Comparison of ENCODE assay signal across 14 cellular contexts in the genomic region with DNA sequence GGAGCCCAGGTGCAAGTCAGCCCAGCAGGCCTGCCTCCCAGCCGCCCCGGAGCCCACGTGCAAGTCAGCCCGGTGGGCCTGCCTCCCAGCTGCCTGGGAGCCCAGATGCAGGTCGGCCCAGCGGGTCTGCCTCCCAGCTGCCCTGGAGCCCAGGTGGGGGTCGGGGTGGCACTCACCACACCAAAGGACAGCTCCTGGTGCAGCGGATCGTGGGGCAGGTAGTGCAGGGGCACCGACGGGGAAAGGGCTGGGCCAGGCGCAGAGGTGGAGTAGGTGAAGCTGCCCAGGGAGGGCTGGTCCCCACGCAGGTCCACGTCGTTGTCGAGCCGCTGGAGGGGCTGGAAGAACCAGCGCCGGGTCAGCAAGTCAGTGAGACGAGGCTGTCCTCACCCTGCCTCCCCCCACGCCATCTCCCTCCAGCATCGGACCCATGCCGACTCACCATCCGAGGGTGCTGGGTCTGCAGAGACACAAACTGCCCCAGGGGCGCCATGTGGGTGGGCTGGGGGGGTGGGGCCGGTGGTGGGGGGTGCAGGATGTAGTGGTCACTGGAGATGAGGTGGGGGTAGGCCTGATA. TPM values are rescaled to one million over a fixed set of nuclear protein-coding genes. Genes with fewer than 3 reads are reported as not detected.
DNase-seq lines count a peak whose midpoint lies in the region; ATAC-seq and TF ChIP-seq lines count a peak whose summit lies in the region.
"Had no signal": no experiment of that assay in that cellular context is flagged by ENCODE, and none has a peak within 500 bp of the region (broad histone marks: within the 10 kb centered on the region; RNA-seq: fewer than 3 reads in every experiment).

No MANE protein-coding gene starts in this region.

- H3K27ac Mint-ChIP-seq in activated naive CD4-positive, alpha-beta T cell treated with anti-CD3 and anti-CD28 coated beads for 36 hours = peak overlapping the region; percentile 79
- H3K27ac Mint-ChIP-seq in activated CD8-positive, alpha-beta T cell treated with anti-CD3 and anti-CD28 coated beads for 36 hours = peak overlapping the region; percentile 85
- no peak overlapping the region for H3K27ac Mint-ChIP-seq in WTC11

- no peak for TF ChIP-seq CTCF in activated CD8-positive, alpha-beta T cell treated with anti-CD3 and anti-CD28 coated beads for 36 hours (IDR thresholded peaks at IDR 0.05)
- TF ChIP-seq CTCF in lower lobe of right lung (IDR thresholded peaks at IDR 0.05) = no peak
- TF ChIP-seq CTCF in WTC11 (IDR thresholded peaks at IDR 0.05) = no peak

- no peak for DNase-seq in activated naive CD4-positive, alpha-beta T cell treated with anti-CD3 and anti-CD28 coated beads for 36 hours
- DNase-seq in activated naive CD4-positive, alpha-beta T cell treated with Interleukin-2 at 50 U/mL for 16 hours = no peak
- no peak for DNase-seq in activated CD8-positive, alpha-beta T cell treated with anti-CD3 and anti-CD28 coated beads for 36 hours
- DNase-seq in lower lobe of right lung = peak; percentile 47
- DNase-seq in WTC11 (ENCODE audit: low spot score) = no peak
- DNase-seq: left ventricle myocardium inferior, NCI-H345, uterus had no signal

- H3K4me1 ChIP-seq in lower lobe of right lung = peaks cover 51% of the 10 kb centered on the region
- peaks cover 32% of the 10 kb centered on the region for H3K4me1 ChIP-seq in thymus (ENCODE audit: control insufficient read depth, insufficient read depth, low read length)

- intact Hi-C loops in activated naive CD4-positive, alpha-beta T cell treated with anti-CD3 and anti-CD28 coated beads for 36 hours (cut with micrococcal nuclease) = no loop called here
- intact Hi-C loops in activated CD8-positive, alpha-beta T cell treated with anti-CD3 and anti-CD28 coated beads for 36 hours (cut with micrococcal nuclease) = no loop called here
- intact Hi-C loops in lower lobe of right lung (cut with DNase I) = no loop called here

- no peak overlapping the region for H3K27ac ChIP-seq in lower lobe of right lung
- H3K27ac ChIP-seq in thymus (ENCODE audit: low read depth) = peak overlapping the region; percentile 79
- H3K27ac ChIP-seq: neural progenitor cell, uterus had no signal

- no peak for ATAC-seq in activated CD8-positive, alpha-beta T cell treated with anti-CD3 and anti-CD28 coated beads for 36 hours
- ATAC-seq in lower lobe of right lung (no peak), GM19463 (IDR thresholded peaks at IDR 0.05; ENCODE audit: unreplicated experiment) (no peak), GM21529 (IDR thresholded peaks at IDR 0.05; ENCODE audit: unreplicated experiment) (no peak), WTC11 (no peak)

- H3K9me3 Mint-ChIP-seq in activated naive CD4-positive, alpha-beta T cell treated with anti-CD3 and anti-CD28 coated beads for 36 hours = no peaks in the 10 kb centered on the region
- no peaks in the 10 kb centered on the region for H3K9me3 Mint-ChIP-seq in activated CD8-positive, alpha-beta T cell treated with anti-CD3 and anti-CD28 coated beads for 36 hours
- H3K9me3 Mint-ChIP-seq in WTC11 = no peaks in the 10 kb centered on the region
- H3K9me3 Mint-ChIP-seq: neural progenitor cell had no signal

- H3K36me3 ChIP-seq in lower lobe of right lung (peaks cover 48% of the 10 kb centered on the region), thymus (ENCODE audit: control insufficient read depth, insufficient read depth) (peaks cover 64% of the 10 kb centered on the region)
- H3K36me3 ChIP-seq: neural progenitor cell, uterus had no signal

- POLR2A ChIA-PET in activated CD8-positive, alpha-beta T cell treated with anti-CD3 and anti-CD28 coated beads for 36 hours (lab: Charles Lee) = interaction anchor here (0.6 to 6.4 kb wide), 5 partner anchors 12 to 169 kb away, joined by 3 to 51 read pairs (median 4); partner anchors contain the start of gene KIAA1191
- POLR2A ChIA-PET in WTC11 (lab: Charles Lee) = no interaction called here

- H3K36me3 Mint-ChIP-seq in activated naive CD4-positive, alpha-beta T cell treated with anti-CD3 and anti-CD28 coated beads for 36 hours (ENCODE audit: low read depth) = peaks cover 22% of the 10 kb centered on the region
- H3K36me3 Mint-ChIP-seq in activated CD8-positive, alpha-beta T cell treated with anti-CD3 and anti-CD28 coated beads for 36 hours (ENCODE audit: low read depth) = peaks cover 47% of the 10 kb centered on the region
- H3K36me3 Mint-ChIP-seq in WTC11 = peaks cover 40% of the 10 kb centered on the region

- H3K27me3 ChIP-seq in lower lobe of right lung (ENCODE audit: low read depth) (no peaks in the 10 kb centered on the region), thymus (ENCODE audit: control insufficient read depth, insufficient read depth) (no peaks in the 10 kb centered on the region)
- H3K27me3 ChIP-seq: heart left ventricle, neural progenitor cell, uterus had no signal

- H3K27me3 Mint-ChIP-seq in activated naive CD4-positive, alpha-beta T cell treated with anti-CD3 and anti-CD28 coated beads for 36 hours (ENCODE audit: low read depth) = no peaks in the 10 kb centered on the region
- no peaks in the 10 kb centered on the region for H3K27me3 Mint-ChIP-seq in activated CD8-positive, alpha-beta T cell treated with anti-CD3 and anti-CD28 coated beads for 36 hours
- H3K27me3 Mint-ChIP-seq in WTC11 (ENCODE audit: low read depth) = no peaks in the 10 kb centered on the region

- peaks cover 57% of the 10 kb centered on the region for H3K4me1 Mint-ChIP-seq in activated naive CD4-positive, alpha-beta T cell treated with anti-CD3 and anti-CD28 coated beads for 36 hours (ENCODE audit: low read depth)
- peaks cover 57% of the 10 kb centered on the region for H3K4me1 Mint-ChIP-seq in activated CD8-positive, alpha-beta T cell treated with anti-CD3 and anti-CD28 coated beads for 36 hours (ENCODE audit: low read depth)
- peaks cover 24% of the 10 kb centered on the region for H3K4me1 Mint-ChIP-seq in WTC11

- no peak overlapping the region for H3K4me3 ChIP-seq in lower lobe of right lung
- H3K4me3 ChIP-seq in thymus (ENCODE audit: low read length) = no peak overlapping the region
- H3K4me3 ChIP-seq: left ventricle myocardium inferior, neural progenitor cell, uterus had no signal

- 62% methylated on average over 26 of the region's 26 CpGs for WGBS in thymus

- H3K9me3 ChIP-seq in lower lobe of right lung (no peaks in the 10 kb centered on the region), thymus (ENCODE audit: control insufficient read depth) (peaks cover 8% of the 10 kb centered on the region)
- H3K9me3 ChIP-seq: heart left ventricle, left ventricle myocardium inferior, uterus had no signal

- H3K4me3 Mint-ChIP-seq in activated naive CD4-positive, alpha-beta T cell treated with anti-CD3 and anti-CD28 coated beads for 36 hours = peak overlapping the region; percentile 51
- H3K4me3 Mint-ChIP-seq in activated CD8-positive, alpha-beta T cell treated with anti-CD3 and anti-CD28 coated beads for 36 hours = peak overlapping the region; percentile 70
- H3K4me3 Mint-ChIP-seq in WTC11 = no peak overlapping the region
- H3K4me3 Mint-ChIP-seq: neural progenitor cell had no signal

- CTCF ChIA-PET in activated naive CD4-positive, alpha-beta T cell treated with anti-CD3 and anti-CD28 coated beads for 36 hours (lab: Charles Lee) = interaction anchor here (0.6 to 1.5 kb wide), 4 partner anchors 12 to 130 kb away, joined by 3 read pairs; no protein-coding TSS in a partner anchor
- CTCF ChIA-PET in activated CD8-positive, alpha-beta T cell treated with anti-CD3 and anti-CD28 coated beads for 36 hours (lab: Charles Lee) = interaction anchor here (1.1 to 3.8 kb wide), 5 partner anchors 13 to 116 kb away, joined by 3 to 26 read pairs (median 7); partner anchors contain the start of genes CLTB, FAF2 and TSPAN17
- CTCF ChIA-PET in WTC11 (lab: Charles Lee) = no interaction called here

TF ChIP-seq in WTC11, 78 proteins besides CTCF, POLR2A, EP300 and RAD21 (continues in another document):
- TF ChIP-seq NFYB (CRISPR knock-in tag; conservative IDR thresholded peaks at IDR 0.05; ENCODE audit: low read depth) = no peak
- TF ChIP-seq, protein P1, sequence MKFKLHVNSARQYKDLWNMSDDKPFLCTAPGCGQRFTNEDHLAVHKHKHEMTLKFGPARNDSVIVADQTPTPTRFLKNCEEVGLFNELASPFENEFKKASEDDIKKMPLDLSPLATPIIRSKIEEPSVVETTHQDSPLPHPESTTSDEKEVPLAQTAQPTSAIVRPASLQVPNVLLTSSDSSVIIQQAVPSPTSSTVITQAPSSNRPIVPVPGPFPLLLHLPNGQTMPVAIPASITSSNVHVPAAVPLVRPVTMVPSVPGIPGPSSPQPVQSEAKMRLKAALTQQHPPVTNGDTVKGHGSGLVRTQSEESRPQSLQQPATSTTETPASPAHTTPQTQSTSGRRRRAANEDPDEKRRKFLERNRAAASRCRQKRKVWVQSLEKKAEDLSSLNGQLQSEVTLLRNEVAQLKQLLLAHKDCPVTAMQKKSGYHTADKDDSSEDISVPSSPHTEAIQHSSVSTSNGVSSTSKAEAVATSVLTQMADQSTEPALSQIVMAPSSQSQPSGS (CRISPR knock-in tag; IDR thresholded peaks at IDR 0.05; ENCODE audit: borderline replicate concordance, low read depth) = no peak
- TF ChIP-seq CBFB (CRISPR knock-in tag; IDR thresholded peaks at IDR 0.05; ENCODE audit: low read depth) = no peak
- TF ChIP-seq ZNF263 (CRISPR knock-in tag; IDR thresholded peaks at IDR 0.05; ENCODE audit: low read depth) = no peak
- TF ChIP-seq, protein P2, sequence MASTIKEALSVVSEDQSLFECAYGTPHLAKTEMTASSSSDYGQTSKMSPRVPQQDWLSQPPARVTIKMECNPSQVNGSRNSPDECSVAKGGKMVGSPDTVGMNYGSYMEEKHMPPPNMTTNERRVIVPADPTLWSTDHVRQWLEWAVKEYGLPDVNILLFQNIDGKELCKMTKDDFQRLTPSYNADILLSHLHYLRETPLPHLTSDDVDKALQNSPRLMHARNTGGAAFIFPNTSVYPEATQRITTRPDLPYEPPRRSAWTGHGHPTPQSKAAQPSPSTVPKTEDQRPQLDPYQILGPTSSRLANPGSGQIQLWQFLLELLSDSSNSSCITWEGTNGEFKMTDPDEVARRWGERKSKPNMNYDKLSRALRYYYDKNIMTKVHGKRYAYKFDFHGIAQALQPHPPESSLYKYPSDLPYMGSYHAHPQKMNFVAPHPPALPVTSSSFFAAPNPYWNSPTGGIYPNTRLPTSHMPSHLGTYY (CRISPR knock-in tag; IDR thresholded peaks at IDR 0.05) = no peak
- TF ChIP-seq RORB (CRISPR knock-in tag; IDR thresholded peaks at IDR 0.05) = no peak
- no peak for TF ChIP-seq GABPB1 (CRISPR knock-in tag; IDR thresholded peaks at IDR 0.05)
- no peak for TF ChIP-seq PRRX2 (CRISPR knock-in tag; IDR thresholded peaks at IDR 0.05)

RNA-seq across cellular contexts. Expression of gene RNF44, which starts 6.7 kb away (rescaled TPM):
- total RNA-seq in activated naive CD4-positive, alpha-beta T cell treated with anti-CD3 and anti-CD28 coated beads for 36 hours = 10 to 100 TPM; 83.3 to 88.3 TPM
- 10 to 100 TPM; 55.3 to 62.7 TPM for total RNA-seq in activated CD8-positive, alpha-beta T cell treated with anti-CD3 and anti-CD28 coated beads for 36 hours
- total RNA-seq in lower lobe of right lung = 55.1 TPM
- polyA plus RNA-seq in thymus = 54.8 TPM
- 204 to 233 TPM (median 216 TPM) in 3 replicates for total RNA-seq in WTC11 (2021)

RNA-seq across cellular contexts. Expression of gene CDHR2, which starts 18.6 kb away (rescaled TPM):
- under 1 TPM; 0.19 to 0.35 TPM for total RNA-seq in activated naive CD4-positive, alpha-beta T cell treated with anti-CD3 and anti-CD28 coated beads for 36 hours
- total RNA-seq in activated CD8-positive, alpha-beta T cell treated with anti-CD3 and anti-CD28 coated beads for 36 hours = under 1 TPM; 0.23 to 0.47 TPM
- total RNA-seq in lower lobe of right lung (0.62 TPM), WTC11 (2021) (0.44 to 1.1 TPM (median 0.63 TPM) in 3 replicates)
- polyA plus RNA-seq in thymus = 0.07 TPM
- total RNA-seq: endothelial cell of umbilical vein had no signal
- polyA plus RNA-seq: endothelial cell of umbilical vein had no signal
